ENCODE assay signal across 8 cellular contexts in genomic region chr19:36331353-36332228, GRCh38. TPM values are rescaled to one million over a fixed set of nuclear protein-coding genes. Genes with fewer than 3 reads are reported as not detected.
DNase-seq lines count a peak whose midpoint lies in the region; TF ChIP-seq lines count a peak whose summit lies in the region.

No MANE protein-coding gene starts in this region.

- peak overlapping the region; percentile 95 for H3K4me3 ChIP-seq in epithelial cell of esophagus (ENCODE audit: low read length)

- in situ Hi-C loops in KBM-7 (cut with MboI; ENCODE audit: low pct_unique_long_range_greater_than_20kb, low sequenced_read_pairs): no loop called here

- peaks cover 45% of the 10 kb centered on the region for H3K36me3 Mint-ChIP-seq in HFFc6 (ENCODE audit: low read depth)

- H3K4me1 Mint-ChIP-seq in HFFc6 (ENCODE audit: low read depth): peaks cover 16% of the 10 kb centered on the region

- peaks cover 60% of the 10 kb centered on the region for H3K9me3 Mint-ChIP-seq in HFFc6

- H3K27ac Mint-ChIP-seq in HFFc6: peak overlapping the region; percentile 31

- no peaks in the 10 kb centered on the region for H3K27me3 Mint-ChIP-seq in HFFc6 (ENCODE audit: insufficient read depth)

- no peak for TF ChIP-seq CTCF in HFFc6 (IDR thresholded peaks at IDR 0.05)
- peak; percentile 16 for TF ChIP-seq CTCF in epithelial cell of esophagus (IDR thresholded peaks at IDR 0.05; ENCODE audit: insufficient read depth, low read depth, low read length, missing control alignments)

- H3K4me3 Mint-ChIP-seq in HFFc6: peak overlapping the region; percentile 88

- peak; percentile 100 for DNase-seq in DMS53 (lab: John Stamatoyannopoulos, UW)
- DNase-seq in HFFc6: peak; percentile 87
- peak; percentile 74 for DNase-seq in NCI-H524 treated with DMSO at 0.1 percent for 48 hours (lab: John Stamatoyannopoulos, UW)
- peak; percentile 28 for DNase-seq in activated CD8-positive, alpha-beta memory T cell treated with anti-CD3 and anti-CD28 coated beads, Interleukin-2, amount 50 U/mL, for 4 hours
- DNase-seq in epithelial cell of esophagus (ENCODE audit: low read depth): peak; percentile 98
- peak; percentile 94 for DNase-seq in midbrain (lab: John Stamatoyannopoulos, UW)
- DNase-seq in stimulated activated CD8-positive, alpha-beta memory T cell treated with anti-CD3 and anti-CD28 coated beads, Interleukin-15, amount 100 ng/mL, for 1 hour (ENCODE audit: low read depth): peak; percentile 23
- no peak for DNase-seq in KBM-7

RNA-seq across cellular contexts. Expression of gene ZFP14, which starts 47.4 kb away (rescaled TPM):
- total RNA-seq in HFFc6 (2021; fragmentation: NEBNext Ultra II Directional; extraction: Animal tissue kit (Norgen Biotek cat#: 25700)): 1 to 10 TPM; 1.1 to 2.1 (median 1.5) TPM
